1 cellular context compared by ENCODE assay signal in the genomic region with DNA sequence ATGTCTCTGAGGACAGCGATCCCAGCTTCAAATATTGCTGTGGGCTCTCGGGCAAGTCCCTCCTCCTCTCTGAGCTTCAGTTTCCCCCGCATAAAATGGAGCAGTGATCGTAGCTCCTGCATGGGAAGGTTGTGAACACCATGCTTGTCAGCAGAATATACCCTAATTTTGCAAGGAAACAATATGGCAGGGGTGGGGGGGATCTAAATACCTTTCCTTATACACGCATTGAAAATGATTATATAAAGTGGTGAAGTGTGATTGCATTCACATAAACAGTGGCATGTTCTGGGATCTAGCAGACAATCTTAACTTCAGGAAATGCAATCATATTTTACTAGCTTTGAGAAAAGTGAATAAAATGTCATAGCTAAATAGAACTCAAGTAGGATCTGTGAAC.
A peak's percentile ranks its signal among the peaks of the same experiment; 100 is the strongest.
TF ChIP-seq lines count a peak whose summit lies in the region.

No MANE protein-coding gene starts in this region.

TF ChIP-seq in K562, 482 proteins besides CTCF, POLR2A, EP300 and RAD21 (continued from another document and continues in another):
- TF ChIP-seq, protein P1, sequence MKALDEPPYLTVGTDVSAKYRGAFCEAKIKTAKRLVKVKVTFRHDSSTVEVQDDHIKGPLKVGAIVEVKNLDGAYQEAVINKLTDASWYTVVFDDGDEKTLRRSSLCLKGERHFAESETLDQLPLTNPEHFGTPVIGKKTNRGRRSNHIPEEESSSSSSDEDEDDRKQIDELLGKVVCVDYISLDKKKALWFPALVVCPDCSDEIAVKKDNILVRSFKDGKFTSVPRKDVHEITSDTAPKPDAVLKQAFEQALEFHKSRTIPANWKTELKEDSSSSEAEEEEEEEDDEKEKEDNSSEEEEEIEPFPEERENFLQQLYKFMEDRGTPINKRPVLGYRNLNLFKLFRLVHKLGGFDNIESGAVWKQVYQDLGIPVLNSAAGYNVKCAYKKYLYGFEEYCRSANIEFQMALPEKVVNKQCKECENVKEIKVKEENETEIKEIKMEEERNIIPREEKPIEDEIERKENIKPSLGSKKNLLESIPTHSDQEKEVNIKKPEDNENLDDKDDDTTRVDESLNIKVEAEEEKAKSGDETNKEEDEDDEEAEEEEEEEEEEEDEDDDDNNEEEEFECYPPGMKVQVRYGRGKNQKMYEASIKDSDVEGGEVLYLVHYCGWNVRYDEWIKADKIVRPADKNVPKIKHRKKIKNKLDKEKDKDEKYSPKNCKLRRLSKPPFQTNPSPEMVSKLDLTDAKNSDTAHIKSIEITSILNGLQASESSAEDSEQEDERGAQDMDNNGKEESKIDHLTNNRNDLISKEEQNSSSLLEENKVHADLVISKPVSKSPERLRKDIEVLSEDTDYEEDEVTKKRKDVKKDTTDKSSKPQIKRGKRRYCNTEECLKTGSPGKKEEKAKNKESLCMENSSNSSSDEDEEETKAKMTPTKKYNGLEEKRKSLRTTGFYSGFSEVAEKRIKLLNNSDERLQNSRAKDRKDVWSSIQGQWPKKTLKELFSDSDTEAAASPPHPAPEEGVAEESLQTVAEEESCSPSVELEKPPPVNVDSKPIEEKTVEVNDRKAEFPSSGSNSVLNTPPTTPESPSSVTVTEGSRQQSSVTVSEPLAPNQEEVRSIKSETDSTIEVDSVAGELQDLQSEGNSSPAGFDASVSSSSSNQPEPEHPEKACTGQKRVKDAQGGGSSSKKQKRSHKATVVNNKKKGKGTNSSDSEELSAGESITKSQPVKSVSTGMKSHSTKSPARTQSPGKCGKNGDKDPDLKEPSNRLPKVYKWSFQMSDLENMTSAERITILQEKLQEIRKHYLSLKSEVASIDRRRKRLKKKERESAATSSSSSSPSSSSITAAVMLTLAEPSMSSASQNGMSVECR (CRISPR knock-in tag; IDR thresholded peaks at IDR 0.05): peak; percentile 13; the same call in 1 of the 2 replicates
- TF ChIP-seq SAP30 (IDR thresholded peaks at IDR 0.05; ENCODE audit: borderline replicate concordance, insufficient read depth, low read depth, low read length, poor library complexity, severe bottlenecking): no peak
- 0 out of 2 replicates have a peak, but pooled peaks have one; percentile 29 for TF ChIP-seq ZNF134 (CRISPR knock-in tag; conservative IDR thresholded peaks at IDR 0.05)
- TF ChIP-seq PTTG1 (tag; IDR thresholded peaks at IDR 0.05; ENCODE audit: low read depth): no peak
- TF ChIP-seq KLF6 (CRISPR knock-in tag; IDR thresholded peaks at IDR 0.05; ENCODE audit: borderline replicate concordance): no peak
- no peak for TF ChIP-seq ZNF124 (CRISPR knock-in tag; IDR thresholded peaks at IDR 0.05)
- TF ChIP-seq, protein P2, sequence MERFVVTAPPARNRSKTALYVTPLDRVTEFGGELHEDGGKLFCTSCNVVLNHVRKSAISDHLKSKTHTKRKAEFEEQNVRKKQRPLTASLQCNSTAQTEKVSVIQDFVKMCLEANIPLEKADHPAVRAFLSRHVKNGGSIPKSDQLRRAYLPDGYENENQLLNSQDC (CRISPR knock-in tag; IDR thresholded peaks at IDR 0.05): 0 out of 2 replicates have a peak, but pooled peaks have one; percentile 34
- TF ChIP-seq ZNF12 (CRISPR knock-in tag; IDR thresholded peaks at IDR 0.05): no peak
- no peak for TF ChIP-seq ZNF695 (CRISPR knock-in tag; IDR thresholded peaks at IDR 0.05)
- no peak for TF ChIP-seq SIN3B (IDR thresholded peaks at IDR 0.05; ENCODE audit: low read depth)
- TF ChIP-seq TSC22D4 (tag; IDR thresholded peaks at IDR 0.05): 0 out of 2 replicates have a peak, but pooled peaks have one; percentile 5
- TF ChIP-seq MAFG (tag; conservative IDR thresholded peaks at IDR 0.05): no peak
- peak; percentile 76 for TF ChIP-seq HIVEP1 (CRISPR knock-in tag; IDR thresholded peaks at IDR 0.05)
- TF ChIP-seq ELF4 (CRISPR knock-in tag; IDR thresholded peaks at IDR 0.05): peak; percentile 14; the same call in 1 of the 2 replicates
- TF ChIP-seq PHTF2 (CRISPR knock-in tag; IDR thresholded peaks at IDR 0.05): 0 out of 2 replicates have a peak, but pooled peaks have one; percentile 1
- TF ChIP-seq NCOA6 (IDR thresholded peaks at IDR 0.05): no peak
- no peak for TF ChIP-seq SRSF3 (IDR thresholded peaks at IDR 0.05; ENCODE audit: insufficient read depth, low read length)
- no peak for TF ChIP-seq TRIM28 (IDR thresholded peaks at IDR 0.05)
- TF ChIP-seq, protein P3, sequence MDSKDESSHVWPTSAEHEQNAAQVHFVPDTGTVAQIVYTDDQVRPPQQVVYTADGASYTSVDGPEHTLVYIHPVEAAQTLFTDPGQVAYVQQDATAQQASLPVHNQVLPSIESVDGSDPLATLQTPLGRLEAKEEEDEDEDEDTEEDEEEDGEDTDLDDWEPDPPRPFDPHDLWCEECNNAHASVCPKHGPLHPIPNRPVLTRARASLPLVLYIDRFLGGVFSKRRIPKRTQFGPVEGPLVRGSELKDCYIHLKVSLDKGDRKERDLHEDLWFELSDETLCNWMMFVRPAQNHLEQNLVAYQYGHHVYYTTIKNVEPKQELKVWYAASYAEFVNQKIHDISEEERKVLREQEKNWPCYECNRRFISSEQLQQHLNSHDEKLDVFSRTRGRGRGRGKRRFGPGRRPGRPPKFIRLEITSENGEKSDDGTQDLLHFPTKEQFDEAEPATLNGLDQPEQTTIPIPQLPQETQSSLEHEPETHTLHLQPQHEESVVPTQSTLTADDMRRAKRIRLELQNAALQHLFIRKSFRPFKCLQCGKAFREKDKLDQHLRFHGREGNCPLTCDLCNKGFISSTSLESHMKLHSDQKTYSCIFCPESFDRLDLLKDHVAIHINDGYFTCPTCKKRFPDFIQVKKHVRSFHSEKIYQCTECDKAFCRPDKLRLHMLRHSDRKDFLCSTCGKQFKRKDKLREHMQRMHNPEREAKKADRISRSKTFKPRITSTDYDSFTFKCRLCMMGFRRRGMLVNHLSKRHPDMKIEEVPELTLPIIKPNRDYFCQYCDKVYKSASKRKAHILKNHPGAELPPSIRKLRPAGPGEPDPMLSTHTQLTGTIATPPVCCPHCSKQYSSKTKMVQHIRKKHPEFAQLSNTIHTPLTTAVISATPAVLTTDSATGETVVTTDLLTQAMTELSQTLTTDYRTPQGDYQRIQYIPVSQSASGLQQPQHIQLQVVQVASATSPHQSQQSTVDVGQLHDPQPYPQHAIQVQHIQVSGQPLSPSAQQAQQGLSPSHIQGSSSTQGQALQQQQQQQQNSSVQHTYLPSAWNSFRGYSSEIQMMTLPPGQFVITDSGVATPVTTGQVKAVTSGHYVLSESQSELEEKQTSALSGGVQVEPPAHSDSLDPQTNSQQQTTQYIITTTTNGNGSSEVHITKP (IDR thresholded peaks at IDR 0.05; ENCODE audit: partially characterized antibody): no peak
- TF ChIP-seq, protein P4, sequence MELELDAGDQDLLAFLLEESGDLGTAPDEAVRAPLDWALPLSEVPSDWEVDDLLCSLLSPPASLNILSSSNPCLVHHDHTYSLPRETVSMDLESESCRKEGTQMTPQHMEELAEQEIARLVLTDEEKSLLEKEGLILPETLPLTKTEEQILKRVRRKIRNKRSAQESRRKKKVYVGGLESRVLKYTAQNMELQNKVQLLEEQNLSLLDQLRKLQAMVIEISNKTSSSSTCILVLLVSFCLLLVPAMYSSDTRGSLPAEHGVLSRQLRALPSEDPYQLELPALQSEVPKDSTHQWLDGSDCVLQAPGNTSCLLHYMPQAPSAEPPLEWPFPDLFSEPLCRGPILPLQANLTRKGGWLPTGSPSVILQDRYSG (tag; conservative IDR thresholded peaks at IDR 0.05; ENCODE audit: low read depth): no peak
- TF ChIP-seq JUN (IDR thresholded peaks at IDR 0.05; ENCODE audit: borderline replicate concordance, low read depth, low read length): no peak
- TF ChIP-seq JUN (CRISPR knock-in tag; IDR thresholded peaks at IDR 0.05; ENCODE audit: borderline replicate concordance): no peak
- no peak for TF ChIP-seq ZNF121 (CRISPR knock-in tag; conservative IDR thresholded peaks at IDR 0.05)
- no peak for TF ChIP-seq GATAD2A (IDR thresholded peaks at IDR 0.05)
- 0 out of 4 replicates have a peak, but pooled peaks of 1 of the 2 experiments have one; percentile 9 for TF ChIP-seq FOXA3 (CRISPR knock-in tag; conservative IDR thresholded peaks at IDR 0.05 in 1 of 2, IDR thresholded peaks at IDR 0.05 in 1 of 2)
- TF ChIP-seq ZNF24 (IDR thresholded peaks at IDR 0.05): no peak
- TF ChIP-seq, protein P5, sequence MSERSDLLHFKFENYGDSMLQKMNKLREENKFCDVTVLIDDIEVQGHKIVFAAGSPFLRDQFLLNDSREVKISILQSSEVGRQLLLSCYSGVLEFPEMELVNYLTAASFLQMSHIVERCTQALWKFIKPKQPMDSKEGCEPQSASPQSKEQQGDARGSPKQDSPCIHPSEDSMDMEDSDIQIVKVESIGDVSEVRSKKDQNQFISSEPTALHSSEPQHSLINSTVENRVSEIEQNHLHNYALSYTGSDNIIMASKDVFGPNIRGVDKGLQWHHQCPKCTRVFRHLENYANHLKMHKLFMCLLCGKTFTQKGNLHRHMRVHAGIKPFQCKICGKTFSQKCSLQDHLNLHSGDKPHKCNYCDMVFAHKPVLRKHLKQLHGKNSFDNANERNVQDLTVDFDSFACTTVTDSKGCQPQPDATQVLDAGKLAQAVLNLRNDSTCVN (CRISPR knock-in tag; IDR thresholded peaks at IDR 0.05): 0 out of 2 replicates have a peak, but pooled peaks have one; percentile 34
- TF ChIP-seq, protein P6, sequence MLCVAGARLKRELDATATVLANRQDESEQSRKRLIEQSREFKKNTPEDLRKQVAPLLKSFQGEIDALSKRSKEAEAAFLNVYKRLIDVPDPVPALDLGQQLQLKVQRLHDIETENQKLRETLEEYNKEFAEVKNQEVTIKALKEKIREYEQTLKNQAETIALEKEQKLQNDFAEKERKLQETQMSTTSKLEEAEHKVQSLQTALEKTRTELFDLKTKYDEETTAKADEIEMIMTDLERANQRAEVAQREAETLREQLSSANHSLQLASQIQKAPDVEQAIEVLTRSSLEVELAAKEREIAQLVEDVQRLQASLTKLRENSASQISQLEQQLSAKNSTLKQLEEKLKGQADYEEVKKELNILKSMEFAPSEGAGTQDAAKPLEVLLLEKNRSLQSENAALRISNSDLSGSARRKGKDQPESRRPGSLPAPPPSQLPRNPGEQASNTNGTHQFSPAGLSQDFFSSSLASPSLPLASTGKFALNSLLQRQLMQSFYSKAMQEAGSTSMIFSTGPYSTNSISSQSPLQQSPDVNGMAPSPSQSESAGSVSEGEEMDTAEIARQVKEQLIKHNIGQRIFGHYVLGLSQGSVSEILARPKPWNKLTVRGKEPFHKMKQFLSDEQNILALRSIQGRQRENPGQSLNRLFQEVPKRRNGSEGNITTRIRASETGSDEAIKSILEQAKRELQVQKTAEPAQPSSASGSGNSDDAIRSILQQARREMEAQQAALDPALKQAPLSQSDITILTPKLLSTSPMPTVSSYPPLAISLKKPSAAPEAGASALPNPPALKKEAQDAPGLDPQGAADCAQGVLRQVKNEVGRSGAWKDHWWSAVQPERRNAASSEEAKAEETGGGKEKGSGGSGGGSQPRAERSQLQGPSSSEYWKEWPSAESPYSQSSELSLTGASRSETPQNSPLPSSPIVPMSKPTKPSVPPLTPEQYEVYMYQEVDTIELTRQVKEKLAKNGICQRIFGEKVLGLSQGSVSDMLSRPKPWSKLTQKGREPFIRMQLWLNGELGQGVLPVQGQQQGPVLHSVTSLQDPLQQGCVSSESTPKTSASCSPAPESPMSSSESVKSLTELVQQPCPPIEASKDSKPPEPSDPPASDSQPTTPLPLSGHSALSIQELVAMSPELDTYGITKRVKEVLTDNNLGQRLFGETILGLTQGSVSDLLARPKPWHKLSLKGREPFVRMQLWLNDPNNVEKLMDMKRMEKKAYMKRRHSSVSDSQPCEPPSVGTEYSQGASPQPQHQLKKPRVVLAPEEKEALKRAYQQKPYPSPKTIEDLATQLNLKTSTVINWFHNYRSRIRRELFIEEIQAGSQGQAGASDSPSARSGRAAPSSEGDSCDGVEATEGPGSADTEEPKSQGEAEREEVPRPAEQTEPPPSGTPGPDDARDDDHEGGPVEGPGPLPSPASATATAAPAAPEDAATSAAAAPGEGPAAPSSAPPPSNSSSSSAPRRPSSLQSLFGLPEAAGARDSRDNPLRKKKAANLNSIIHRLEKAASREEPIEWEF (CRISPR knock-in tag; IDR thresholded peaks at IDR 0.05): no peak
- TF ChIP-seq, protein P7, sequence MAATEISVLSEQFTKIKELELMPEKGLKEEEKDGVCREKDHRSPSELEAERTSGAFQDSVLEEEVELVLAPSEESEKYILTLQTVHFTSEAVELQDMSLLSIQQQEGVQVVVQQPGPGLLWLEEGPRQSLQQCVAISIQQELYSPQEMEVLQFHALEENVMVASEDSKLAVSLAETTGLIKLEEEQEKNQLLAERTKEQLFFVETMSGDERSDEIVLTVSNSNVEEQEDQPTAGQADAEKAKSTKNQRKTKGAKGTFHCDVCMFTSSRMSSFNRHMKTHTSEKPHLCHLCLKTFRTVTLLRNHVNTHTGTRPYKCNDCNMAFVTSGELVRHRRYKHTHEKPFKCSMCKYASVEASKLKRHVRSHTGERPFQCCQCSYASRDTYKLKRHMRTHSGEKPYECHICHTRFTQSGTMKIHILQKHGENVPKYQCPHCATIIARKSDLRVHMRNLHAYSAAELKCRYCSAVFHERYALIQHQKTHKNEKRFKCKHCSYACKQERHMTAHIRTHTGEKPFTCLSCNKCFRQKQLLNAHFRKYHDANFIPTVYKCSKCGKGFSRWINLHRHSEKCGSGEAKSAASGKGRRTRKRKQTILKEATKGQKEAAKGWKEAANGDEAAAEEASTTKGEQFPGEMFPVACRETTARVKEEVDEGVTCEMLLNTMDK (IDR thresholded peaks at IDR 0.05; ENCODE audit: borderline replicate concordance, insufficient read depth, low read depth, low read length, poor library complexity, severe bottlenecking): no peak
- TF ChIP-seq ZNF561 (CRISPR knock-in tag; conservative IDR thresholded peaks at IDR 0.05): peak; percentile 56; the same call in 1 of the 2 replicates
- TF ChIP-seq SMARCA5 (IDR thresholded peaks at IDR 0.05): no peak
- 0 out of 2 replicates have a peak, but pooled peaks have one; percentile 45 for TF ChIP-seq ZNF696 (CRISPR knock-in tag; conservative IDR thresholded peaks at IDR 0.05)
- TF ChIP-seq, protein P8, sequence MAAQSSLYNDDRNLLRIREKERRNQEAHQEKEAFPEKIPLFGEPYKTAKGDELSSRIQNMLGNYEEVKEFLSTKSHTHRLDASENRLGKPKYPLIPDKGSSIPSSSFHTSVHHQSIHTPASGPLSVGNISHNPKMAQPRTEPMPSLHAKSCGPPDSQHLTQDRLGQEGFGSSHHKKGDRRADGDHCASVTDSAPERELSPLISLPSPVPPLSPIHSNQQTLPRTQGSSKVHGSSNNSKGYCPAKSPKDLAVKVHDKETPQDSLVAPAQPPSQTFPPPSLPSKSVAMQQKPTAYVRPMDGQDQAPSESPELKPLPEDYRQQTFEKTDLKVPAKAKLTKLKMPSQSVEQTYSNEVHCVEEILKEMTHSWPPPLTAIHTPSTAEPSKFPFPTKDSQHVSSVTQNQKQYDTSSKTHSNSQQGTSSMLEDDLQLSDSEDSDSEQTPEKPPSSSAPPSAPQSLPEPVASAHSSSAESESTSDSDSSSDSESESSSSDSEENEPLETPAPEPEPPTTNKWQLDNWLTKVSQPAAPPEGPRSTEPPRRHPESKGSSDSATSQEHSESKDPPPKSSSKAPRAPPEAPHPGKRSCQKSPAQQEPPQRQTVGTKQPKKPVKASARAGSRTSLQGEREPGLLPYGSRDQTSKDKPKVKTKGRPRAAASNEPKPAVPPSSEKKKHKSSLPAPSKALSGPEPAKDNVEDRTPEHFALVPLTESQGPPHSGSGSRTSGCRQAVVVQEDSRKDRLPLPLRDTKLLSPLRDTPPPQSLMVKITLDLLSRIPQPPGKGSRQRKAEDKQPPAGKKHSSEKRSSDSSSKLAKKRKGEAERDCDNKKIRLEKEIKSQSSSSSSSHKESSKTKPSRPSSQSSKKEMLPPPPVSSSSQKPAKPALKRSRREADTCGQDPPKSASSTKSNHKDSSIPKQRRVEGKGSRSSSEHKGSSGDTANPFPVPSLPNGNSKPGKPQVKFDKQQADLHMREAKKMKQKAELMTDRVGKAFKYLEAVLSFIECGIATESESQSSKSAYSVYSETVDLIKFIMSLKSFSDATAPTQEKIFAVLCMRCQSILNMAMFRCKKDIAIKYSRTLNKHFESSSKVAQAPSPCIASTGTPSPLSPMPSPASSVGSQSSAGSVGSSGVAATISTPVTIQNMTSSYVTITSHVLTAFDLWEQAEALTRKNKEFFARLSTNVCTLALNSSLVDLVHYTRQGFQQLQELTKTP (IDR thresholded peaks at IDR 0.05; ENCODE audit: low read depth in 1 of 2, partially characterized antibody in 2 of 2): no peak
- 0 out of 2 replicates have a peak, but pooled peaks have one; percentile 19 for TF ChIP-seq ERF (CRISPR knock-in tag; IDR thresholded peaks at IDR 0.05)
